22 cellular contexts compared by ENCODE assay signal in the genomic region with DNA sequence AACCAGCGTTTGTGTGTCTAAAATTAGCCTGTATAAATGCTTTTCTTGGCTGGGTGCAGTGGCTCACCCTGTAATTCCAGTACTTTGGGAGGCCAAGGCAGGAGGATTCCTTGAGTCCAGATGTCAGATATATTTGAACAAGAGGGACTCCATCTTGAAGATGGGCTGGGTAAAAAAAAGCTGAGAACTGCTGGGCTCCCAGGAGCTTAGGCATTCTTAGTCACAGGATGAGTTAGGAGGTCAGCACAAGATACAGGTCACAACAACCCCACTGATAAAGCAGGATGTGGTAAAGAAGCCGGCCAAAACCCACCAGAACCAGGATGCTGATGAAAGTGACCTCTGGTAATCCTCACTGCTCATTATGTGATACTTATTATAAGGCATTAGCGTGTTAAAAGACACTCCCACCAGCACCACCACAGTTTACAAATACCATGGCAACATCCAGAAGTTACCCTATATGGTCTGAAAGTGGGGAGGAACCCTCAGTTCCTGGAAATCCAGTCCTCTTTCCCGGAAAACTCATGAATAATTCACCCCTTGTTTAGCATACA. TPM values are rescaled to one million over a fixed set of nuclear protein-coding genes. Genes with fewer than 3 reads are reported as not detected.
DNase-seq lines count a peak whose midpoint lies in the region; ATAC-seq, FAIRE-seq and TF ChIP-seq lines count a peak whose summit lies in the region.
"Had no signal": no experiment of that assay in that cellular context is flagged by ENCODE, and none has a peak within 500 bp of the region (broad histone marks: within the 10 kb centered on the region; RNA-seq: fewer than 3 reads in every experiment).

No MANE protein-coding gene starts in this region.

- H2AFZ ChIP-seq in HepG2 (ENCODE audit: low read length): no peak overlapping the region

- 49% methylated on average over 4 of the region's 4 CpGs for WGBS in liver
- under 1% methylated on average over 4 of the region's 4 CpGs for WGBS in HepG2 (ENCODE audit: low lambda C conversion rate)

- in situ Hi-C loops in HepG2 (cut with HindIII; ENCODE audit: extremely low pct_ligation_motif_present, low pct_unique_long_range_greater_than_20kb): no loop called here

- BruUV-seq in HepG2 (replicated peaks; lab: Mats Ljungman, UMichigan): no TSS peak

- intact Hi-C loops in HepG2 (cut with micrococcal nuclease; ENCODE audit: unreplicated experiment): no loop called here

- H3K36me3 ChIP-seq in liver (ENCODE audit: control insufficient read depth in 4 of 4, insufficient read depth in 3 of 4, low read depth in 1 of 4, low read length in 3 of 4): no peaks in the 10 kb centered on the region
- H3K36me3 ChIP-seq in HepG2 (replicated peaks in 1 of 2; ENCODE audit: control insufficient read depth in 1 of 2, insufficient read depth in 2 of 2, low read length in 2 of 2): no peaks in the 10 kb centered on the region
- H3K36me3 ChIP-seq: esophagus muscularis mucosa, neutrophil had no signal

- ATAC-seq in HepG2: no peak
- ATAC-seq in HG02763 (IDR thresholded peaks at IDR 0.05; ENCODE audit: unreplicated experiment): no peak
- no peak for ATAC-seq in GM21381 (IDR thresholded peaks at IDR 0.05; ENCODE audit: unreplicated experiment)
- no peak for ATAC-seq in HG02981 (IDR thresholded peaks at IDR 0.05; ENCODE audit: unreplicated experiment)
- ATAC-seq in HG02610 (IDR thresholded peaks at IDR 0.05; ENCODE audit: unreplicated experiment): no peak
- ATAC-seq: activated naive CD4-positive, alpha-beta T cell treated with anti-CD3 and anti-CD28 coated beads, Interleukin-2, amount 50 U/mL, for 72 hours; HCT116 had no signal

- H3K4me1 ChIP-seq in liver (ENCODE audit: control insufficient read depth in 4 of 4, insufficient read depth in 4 of 4, low read length in 3 of 4) (peaks cover 0 to 1% (median 0%) of the 10 kb centered on the region in 4 donors), HepG2 (ENCODE audit: insufficient read depth, low read length) (no peaks in the 10 kb centered on the region)

- H3K27ac ChIP-seq in liver (ENCODE audit: low read depth in 1 of 2, low read length in 2 of 2) (no peak overlapping the region), HepG2 (ENCODE audit: extremely low read length, insufficient read depth, low read length) (no peak overlapping the region)
- H3K27ac ChIP-seq: esophagus muscularis mucosa had no signal

- TF ChIP-seq POLR2A in HepG2 (IDR thresholded peaks at IDR 0.05; ENCODE audit: insufficient read depth in 1 of 2, low read depth in 2 of 2, low read length in 2 of 2): no peak

- no peaks in the 10 kb centered on the region for H4K20me1 ChIP-seq in HepG2 (ENCODE audit: insufficient read depth, low read length)

- H3K4me3 ChIP-seq in liver (ENCODE audit: low read depth in 1 of 3, low read length in 3 of 3): no peak overlapping the region
- H3K4me3 ChIP-seq in HepG2 (replicated peaks in 1 of 3; ENCODE audit: insufficient read depth in 1 of 3, low read depth in 2 of 3, low read length in 3 of 3): no peak overlapping the region
- H3K4me3 ChIP-seq: esophagus muscularis mucosa, lung had no signal

- CTCF ChIA-PET in HepG2 (lab: Yijun Ruan, JAX; ENCODE audit: low intra/inter-chr PET ratio, low total read pairs): no interaction called here

- TF ChIP-seq EP300 in HepG2 (IDR thresholded peaks at IDR 0.05; ENCODE audit: low read depth in 2 of 2, low read length in 2 of 2) (no peak), HepG2 (CRISPR knock-in tag; IDR thresholded peaks at IDR 0.05; ENCODE audit: borderline replicate concordance) (no peak)

- no peaks in the 10 kb centered on the region for H3K79me2 ChIP-seq in HepG2 (ENCODE audit: insufficient read depth, low read length)

- no peak overlapping the region for H3K9ac ChIP-seq in liver (ENCODE audit: low read depth in 1 of 2, low read length in 2 of 2)
- H3K9ac ChIP-seq in HepG2 (ENCODE audit: insufficient read depth, low read depth, low read length): no peak overlapping the region

- FAIRE-seq in HepG2 (lab: Jason Lieb, UNC): no peak
- FAIRE-seq: colon, D721Med, urothelium cell line had no signal

- DNase-seq in HepG2 (ENCODE audit: low spot score): no peak
- DNase-seq in amniotic epithelial cell (ENCODE audit: low read depth): peak; percentile 95
- DNase-seq in glomerular visceral epithelial cell (ENCODE audit: extremely low spot score): peak; percentile 31
- DNase-seq: ACHN; activated CD4-positive, alpha-beta T cell treated with anti-CD3 and anti-CD28 coated beads for 48 hours; Kasumi-1; NCI-H1930; NCI-H526; stimulated activated naive CD4-positive, alpha-beta T cell treated with Interleukin-2 at 50 U/mL for 16 hours had no signal

- TF ChIP-seq CTCF in liver (IDR thresholded peaks at IDR 0.05; ENCODE audit: low read depth, low read length, missing input control): no peak
- no peak for TF ChIP-seq CTCF in HepG2 (CRISPR knock-in tag; IDR thresholded peaks at IDR 0.05)

- no peaks in the 10 kb centered on the region for H3K9me3 ChIP-seq in liver (ENCODE audit: control insufficient read depth in 4 of 4, low read length in 3 of 4)
- peaks cover 19% of the 10 kb centered on the region; the same call in 1 of the 2 replicates for H3K9me3 ChIP-seq in HepG2 (ENCODE audit: low read length)
- H3K9me3 ChIP-seq: esophagus muscularis mucosa, neutrophil had no signal

- POLR2A ChIA-PET in HepG2 (lab: Yijun Ruan, JAX): no interaction called here

- H3K4me2 ChIP-seq in HepG2 (ENCODE audit: low read depth, low read length): no peak overlapping the region

- no peak for TF ChIP-seq RAD21 in liver (IDR thresholded peaks at IDR 0.05)
- TF ChIP-seq RAD21 in HepG2 (CRISPR knock-in tag; IDR thresholded peaks at IDR 0.05): no peak

- H3K27me3 ChIP-seq in liver (ENCODE audit: control insufficient read depth in 4 of 4, insufficient read depth in 4 of 4, low read length in 3 of 4) (no peaks in the 10 kb centered on the region), HepG2 (ENCODE audit: control insufficient read depth in 1 of 2, insufficient read depth in 2 of 2, low read length in 2 of 2) (no peaks in the 10 kb centered on the region)
- H3K27me3 ChIP-seq: neutrophil had no signal

RNA-seq across cellular contexts. Expression of gene ZNF496, which starts 36.2 kb away (rescaled TPM):
- 1 to 10 TPM; 5.9 to 7.5 TPM for total RNA-seq in liver
- polyA plus RNA-seq in liver: 1 to 10 TPM in 1 of 2 donors, under 1 TPM in 1; 0.93 to 3.4 TPM
- total RNA-seq in HepG2 (2016; rRNA removed; fragmentation: Illumina TruSeq; extraction: Trizol): 14.6 and 14.8 TPM in 2 replicates
- total RNA-seq in HepG2 (2016; cell fraction: cytosol; rRNA removed; fragmentation: Illumina TruSeq; extraction: Trizol; ENCODE audit: low read depth): 3.5 and 3.9 TPM in 2 replicates
- total RNA-seq in HepG2 (2016; cell fraction: insoluble cytoplasmic fraction; rRNA removed; fragmentation: Illumina TruSeq; extraction: Trizol): 12.9 and 14.4 TPM in 2 replicates
- 13.3 and 14.3 TPM in 2 replicates for total RNA-seq in HepG2 (2016; cell fraction: membrane; rRNA removed; fragmentation: Illumina TruSeq; extraction: Trizol)
- 11.3 and 12.8 TPM in 2 replicates for total RNA-seq in HepG2 (2016; cell fraction: nucleus; rRNA removed; fragmentation: Illumina TruSeq; extraction: Trizol)
- 18.6 and 21.4 TPM in 2 replicates for polyA plus RNA-seq in HepG2 (2011; rRNA removed)
- 18.6 and 21.4 TPM in 2 replicates for polyA plus RNA-seq in HepG2 (2011; cell fraction: cytosol; rRNA removed)
- polyA plus RNA-seq in HepG2 (2011; cell fraction: nucleus; rRNA removed): 29.3 and 32.0 TPM in 2 replicates
- polyA plus RNA-seq in HepG2 (2012): 13.6 and 16.7 TPM in 2 replicates
- polyA plus RNA-seq in HepG2 (2016; cell fraction: cytosol; fragmentation: Illumina TruSeq; extraction: Trizol; ENCODE audit: low read depth): 2.4 and 3.2 TPM in 2 replicates
- 14.2 and 14.7 TPM in 2 replicates for polyA plus RNA-seq in HepG2 (2016; cell fraction: insoluble cytoplasmic fraction; fragmentation: Illumina TruSeq; extraction: Trizol; ENCODE audit: low read depth)
- 9.0 and 9.3 TPM in 2 replicates for polyA plus RNA-seq in HepG2 (2016; cell fraction: membrane; fragmentation: Illumina TruSeq; extraction: Trizol; ENCODE audit: low read depth)
- 17.5 and 19.9 TPM in 2 replicates for polyA plus RNA-seq in HepG2 (2016; cell fraction: nucleus; fragmentation: Illumina TruSeq; extraction: Trizol; ENCODE audit: insufficient read depth, low read depth)
- 45.1 and 57.4 TPM in 2 replicates for polyA minus RNA-seq in HepG2 (2011; rRNA and poly(A)+ RNA removed; ENCODE audit: low replicate concordance)
- 20.3 and 20.7 TPM in 2 replicates for polyA minus RNA-seq in HepG2 (2011; cell fraction: cytosol; rRNA and poly(A)+ RNA removed)
- 14.9 and 17.2 TPM in 2 replicates for polyA minus RNA-seq in HepG2 (2011; cell fraction: nucleus; rRNA and poly(A)+ RNA removed)

RNA-seq across cellular contexts. Expression of gene NLRP3, which starts 48.1 kb away (rescaled TPM):
- total RNA-seq in liver: 1 to 10 TPM in 1 of 2 donors, under 1 TPM in 1; 0.84 to 1.9 TPM
- polyA plus RNA-seq in liver: under 1 TPM; 0.28 to 0.39 TPM
- total RNA-seq in HepG2 (2016; rRNA removed; fragmentation: Illumina TruSeq; extraction: Trizol): not detected in 2 replicates
- not detected in 2 replicates for total RNA-seq in HepG2 (2016; cell fraction: cytosol; rRNA removed; fragmentation: Illumina TruSeq; extraction: Trizol; ENCODE audit: low read depth)
- not detected in 2 replicates for total RNA-seq in HepG2 (2016; cell fraction: insoluble cytoplasmic fraction; rRNA removed; fragmentation: Illumina TruSeq; extraction: Trizol)
- total RNA-seq in HepG2 (2016; cell fraction: membrane; rRNA removed; fragmentation: Illumina TruSeq; extraction: Trizol): not detected in 2 replicates
- not detected in 2 replicates for total RNA-seq in HepG2 (2016; cell fraction: nucleus; rRNA removed; fragmentation: Illumina TruSeq; extraction: Trizol)
- polyA plus RNA-seq in HepG2 (2011; rRNA removed): not detected in 2 replicates
- 0.01 TPM in 1 of 2 replicates, not detected in the other for polyA plus RNA-seq in HepG2 (2011; cell fraction: cytosol; rRNA removed)
- not detected in 2 replicates for polyA plus RNA-seq in HepG2 (2011; cell fraction: nucleus; rRNA removed)
- not detected in 2 replicates for polyA plus RNA-seq in HepG2 (2012)
- polyA plus RNA-seq in HepG2 (2016; cell fraction: cytosol; fragmentation: Illumina TruSeq; extraction: Trizol; ENCODE audit: low read depth): not detected in 2 replicates
- polyA plus RNA-seq in HepG2 (2016; cell fraction: insoluble cytoplasmic fraction; fragmentation: Illumina TruSeq; extraction: Trizol; ENCODE audit: low read depth): not detected in 2 replicates
- polyA plus RNA-seq in HepG2 (2016; cell fraction: membrane; fragmentation: Illumina TruSeq; extraction: Trizol; ENCODE audit: low read depth): not detected in 2 replicates
- not detected in 2 replicates for polyA plus RNA-seq in HepG2 (2016; cell fraction: nucleus; fragmentation: Illumina TruSeq; extraction: Trizol; ENCODE audit: insufficient read depth, low read depth)
- not detected in 2 replicates for polyA minus RNA-seq in HepG2 (2011; rRNA and poly(A)+ RNA removed; ENCODE audit: low replicate concordance)
- not detected in 2 replicates for polyA minus RNA-seq in HepG2 (2011; cell fraction: cytosol; rRNA and poly(A)+ RNA removed)
- polyA minus RNA-seq in HepG2 (2011; cell fraction: nucleus; rRNA and poly(A)+ RNA removed): not detected in 2 replicates
